Comparison of ENCODE assay signal across 1 cellular context in genomic region chr10:102608487-102608886, GRCh38.
TF ChIP-seq lines count a peak whose summit lies in the region.

No MANE protein-coding gene starts in this region.

TF ChIP-seq in HepG2, 621 proteins besides CTCF, POLR2A, EP300 and RAD21 (continued from another document):
- no peak for TF ChIP-seq ZNF318 (CRISPR knock-in tag; IDR thresholded peaks at IDR 0.05)
- TF ChIP-seq KDM5A (IDR thresholded peaks at IDR 0.05; ENCODE audit: borderline replicate concordance, low read length), result no peak
TF ChIP-seq in HepG2: peak in this region for 0.
